8 cellular contexts compared by ENCODE assay signal in genomic region chr5:97297063-97297715, GRCh38.
DNase-seq lines count a peak whose midpoint lies in the region; ATAC-seq, FAIRE-seq and TF ChIP-seq lines count a peak whose summit lies in the region.

No MANE protein-coding gene starts in this region.

- H3K9me3 ChIP-seq in CD4-positive, alpha-beta memory T cell (ENCODE audit: control insufficient read depth in 1 of 2, low read length in 2 of 2): no peaks in the 10 kb centered on the region

- no peaks in the 10 kb centered on the region for H3K36me3 Mint-ChIP-seq in CD4-positive, alpha-beta memory T cell

- H3K4me3 ChIP-seq in cardiac fibroblast (replicated peaks in 1 of 2; ENCODE audit: low read depth in 2 of 2, low read length in 2 of 2): no peak overlapping the region
- no peak overlapping the region for H3K4me3 ChIP-seq in CD4-positive, alpha-beta memory T cell (ENCODE audit: low read length in 2 of 2)

- peaks cover 0 to 1% of the 10 kb centered on the region in 2 donors for H3K27me3 Mint-ChIP-seq in CD4-positive, alpha-beta memory T cell

- intact Hi-C loops in CD4-positive, alpha-beta memory T cell (cut with micrococcal nuclease): no loop called here

- no peak overlapping the region for H3K27ac ChIP-seq in CD4-positive, alpha-beta memory T cell (ENCODE audit: low read depth, low read length)

- H3K9me3 Mint-ChIP-seq in CD4-positive, alpha-beta memory T cell: peaks cover 2 to 40% (median 12%) of the 10 kb centered on the region in 8 donors

- no peak overlapping the region for H3K4me3 Mint-ChIP-seq in CD4-positive, alpha-beta memory T cell

- no peaks in the 10 kb centered on the region for H3K4me1 Mint-ChIP-seq in CD4-positive, alpha-beta memory T cell

- peak; percentile 64 for DNase-seq in ELF-1 (ENCODE audit: low read depth, low spot score)
- DNase-seq in GM19239 (ENCODE audit: insufficient read length, low spot score): peak; percentile 6
- peak; percentile 27 for DNase-seq in NCI-H345 treated with DMSO at 0.1 percent for 48 hours (lab: John Stamatoyannopoulos, UW; ENCODE audit: unreplicated experiment)
- peak; percentile 10 to 66 for DNase-seq in cardiac fibroblast (ENCODE audit: low read depth in 2 of 2)
- peak; percentile 47 for DNase-seq in myocyte (ENCODE audit: low read depth)
- DNase-seq in activated gamma-delta T cell treated with Interleukin-2 at 50 U/mL for 16 hours: no peak
- DNase-seq in CD4-positive, alpha-beta memory T cell: no peak

- TF ChIP-seq CTCF in cardiac fibroblast (IDR thresholded peaks at IDR 0.05; ENCODE audit: low read depth, low read length): peak; percentile 46

- no peak overlapping the region for H3K27ac Mint-ChIP-seq in CD4-positive, alpha-beta memory T cell

- no peak for FAIRE-seq in GM19239 (lab: Jason Lieb, UNC)

- peak; percentile 89 for ATAC-seq in HG03064 (IDR thresholded peaks at IDR 0.05; ENCODE audit: low read depth, unreplicated experiment)

- no peaks in the 10 kb centered on the region for H3K27me3 ChIP-seq in CD4-positive, alpha-beta memory T cell (ENCODE audit: insufficient read depth, low read length)

- no peaks in the 10 kb centered on the region for H3K36me3 ChIP-seq in CD4-positive, alpha-beta memory T cell (ENCODE audit: insufficient read depth, low read length)

- POLR2A ChIA-PET in CD4-positive, alpha-beta memory T cell (lab: Charles Lee; ENCODE audit: partially characterized antibody): no interaction called here

- CTCF ChIA-PET in CD4-positive, alpha-beta memory T cell (lab: Charles Lee; ENCODE audit: partially characterized antibody): no interaction called here

- no peaks in the 10 kb centered on the region for H3K4me1 ChIP-seq in CD4-positive, alpha-beta memory T cell (ENCODE audit: insufficient read depth, low read length)

Comparison
In these comparisons a context has a peak if more than half of its experiments do, and no peak if none do; other contexts are left out.
1. DNase-seq: peak in ELF-1 (single experiment), GM19239 (single experiment), NCI-H345 treated with DMSO at 0.1 percent for 48 hours (single experiment), cardiac fibroblast (2 of 2) and myocyte (single experiment); none in activated gamma-delta T cell treated with Interleukin-2 at 50 U/mL for 16 hours (single experiment) and CD4-positive, alpha-beta memory T cell (0 of 5).